1 cellular context compared by ENCODE assay signal in genomic region chr3:108055931-108056330, GRCh38.
TF ChIP-seq lines count a peak whose summit lies in the region.

No MANE protein-coding gene starts in this region.

TF ChIP-seq in HepG2, 621 proteins besides CTCF, POLR2A, EP300 and RAD21:
- TF ChIP-seq ARHGAP35 (CRISPR knock-in tag; IDR thresholded peaks at IDR 0.05; ENCODE audit: borderline replicate concordance) (no peak), NKX3-1 (CRISPR knock-in tag; IDR thresholded peaks at IDR 0.05) (no peak), FOXP4 (CRISPR knock-in tag; IDR thresholded peaks at IDR 0.05) (no peak), ZNF326 (CRISPR knock-in tag; IDR thresholded peaks at IDR 0.05; ENCODE audit: borderline replicate concordance) (no peak), RBM22 (optimal IDR thresholded peaks at IDR 0.05; ENCODE audit: low read length) (no peak), ZNF3 (CRISPR knock-in tag; IDR thresholded peaks at IDR 0.05) (no peak), KMT2A (CRISPR knock-in tag; IDR thresholded peaks at IDR 0.05) (no peak), ZNF274 (CRISPR knock-in tag; IDR thresholded peaks at IDR 0.05) (no peak), ZNF639 (CRISPR knock-in tag; conservative IDR thresholded peaks at IDR 0.05) (no peak), ZBTB44 (CRISPR knock-in tag; IDR thresholded peaks at IDR 0.05) (no peak), ZNF253 (CRISPR knock-in tag; IDR thresholded peaks at IDR 0.05; ENCODE audit: borderline replicate concordance) (no peak), ZNF451 (CRISPR knock-in tag; IDR thresholded peaks at IDR 0.05) (no peak)
